8 cellular contexts compared by ENCODE assay signal in genomic region chr14:67571275-67571990, GRCh38. TPM values are rescaled to one million over a fixed set of nuclear protein-coding genes. Genes with fewer than 3 reads are reported as not detected.
DNase-seq lines count a peak whose midpoint lies in the region; ATAC-seq and TF ChIP-seq lines count a peak whose summit lies in the region.

No MANE protein-coding gene starts in this region.

- H3K4me2 ChIP-seq in OCI-LY3 (ENCODE audit: low read length) (no peak overlapping the region), neural cell (ENCODE audit: low read length) (no peak overlapping the region)

- H3K79me2 ChIP-seq in OCI-LY3 (ENCODE audit: low read length) (no peaks in the 10 kb centered on the region), neural cell (replicated peaks; ENCODE audit: insufficient read depth, low read length) (no peaks in the 10 kb centered on the region)

- DNase-seq in activated T-cell treated with anti-CD3 and anti-CD28 coated beads for 48 hours (ENCODE audit: low read depth): peak; percentile 55
- peak; percentile 48 for DNase-seq in fibroblast of gingiva (ENCODE audit: low read depth)
- peak; percentile 77 for DNase-seq in stimulated activated naive CD8-positive, alpha-beta T cell treated with anti-CD3 and anti-CD28 coated beads, Interleukin-15, Interleukin-2, amounts not matched to agents 100 U/mL and 50 U/mL, for 24 hours

- TF ChIP-seq EP300 in neural cell (conservative IDR thresholded peaks at IDR 0.05; ENCODE audit: poor library complexity, severe bottlenecking): no peak

- no peaks in the 10 kb centered on the region for H3K9me3 ChIP-seq in OCI-LY3 (ENCODE audit: insufficient read depth, low read length)
- no peaks in the 10 kb centered on the region for H3K9me3 ChIP-seq in neural cell (ENCODE audit: low read length)

- no peaks in the 10 kb centered on the region for H3F3A ChIP-seq in neural cell (ENCODE audit: insufficient read depth, low read length, poor library complexity, severe bottlenecking)

- TF ChIP-seq RAD21 in neural cell (conservative IDR thresholded peaks at IDR 0.05): peak; percentile 74

- ATAC-seq in HG03354 (IDR thresholded peaks at IDR 0.05; ENCODE audit: poor library complexity, severe bottlenecking, unreplicated experiment) (peak; percentile 85), GM19467 (IDR thresholded peaks at IDR 0.05; ENCODE audit: unreplicated experiment) (no peak)
- ATAC-seq in stimulated activated naive CD8-positive, alpha-beta T cell treated with anti-CD3 and anti-CD28 coated beads, Interleukin-15, Interleukin-2, amounts not matched to agents 100 U/mL and 50 U/mL, for 24 hours: peak; percentile 88

- H3K36me3 ChIP-seq in OCI-LY3 (replicated peaks; ENCODE audit: low read depth, low read length): no peaks in the 10 kb centered on the region
- peaks cover 12% of the 10 kb centered on the region for H3K36me3 ChIP-seq in neural cell (ENCODE audit: insufficient read depth, low read length)

- H3K27ac ChIP-seq in OCI-LY3 (ENCODE audit: low read length): no peak overlapping the region
- H3K27ac ChIP-seq in neural cell (ENCODE audit: low read length): no peak overlapping the region

- no peaks in the 10 kb centered on the region for H3K27me3 ChIP-seq in OCI-LY3 (ENCODE audit: low read depth, low read length)
- no peaks in the 10 kb centered on the region for H3K27me3 ChIP-seq in neural cell (ENCODE audit: insufficient read depth, low read depth, low read length)

- H3K4me3 ChIP-seq in OCI-LY3 (ENCODE audit: low read length): no peak overlapping the region
- no peak overlapping the region for H3K4me3 ChIP-seq in neural cell (ENCODE audit: low read length)

- H3K9me2 ChIP-seq in neural cell (ENCODE audit: insufficient read depth, low read length): no peaks in the 10 kb centered on the region

- TF ChIP-seq CTCF in GM12872 (IDR thresholded peaks at IDR 0.05; ENCODE audit: insufficient read depth, low read depth, low read length): peak; percentile 93
- peak; percentile 95 for TF ChIP-seq CTCF in OCI-LY3 (IDR thresholded peaks at IDR 0.05; ENCODE audit: low read depth, low read length)
- peak; percentile 76 for TF ChIP-seq CTCF in neural cell (IDR thresholded peaks at IDR 0.05; ENCODE audit: poor library complexity, severe bottlenecking)

- H3K4me1 ChIP-seq in OCI-LY3 (ENCODE audit: low read length): peaks cover 18% of the 10 kb centered on the region

- H4K20me1 ChIP-seq in OCI-LY3 (ENCODE audit: insufficient read depth, low read length) (no peaks in the 10 kb centered on the region), neural cell (ENCODE audit: insufficient read depth) (no peaks in the 10 kb centered on the region)

- H2AFZ ChIP-seq in OCI-LY3 (ENCODE audit: low read depth, low read length) (no peak overlapping the region), neural cell (ENCODE audit: low read depth, low read length) (no peak overlapping the region)

- no peak overlapping the region for H3K9ac ChIP-seq in OCI-LY3 (ENCODE audit: low read length)
- H3K9ac ChIP-seq in neural cell (ENCODE audit: low read length): no peak overlapping the region

TF ChIP-seq in neural cell, 6 proteins besides CTCF, POLR2A, EP300 and RAD21:
- TF ChIP-seq MXI1 (conservative IDR thresholded peaks at IDR 0.05; ENCODE audit: poor library complexity, severe bottlenecking): no peak
- no peak for TF ChIP-seq POLR2AphosphoS5 (IDR thresholded peaks at IDR 0.05)
- TF ChIP-seq TAF1 (IDR thresholded peaks at IDR 0.05; ENCODE audit: low read depth): no peak
- TF ChIP-seq EZH2 (IDR thresholded peaks at IDR 0.05; ENCODE audit: borderline replicate concordance, insufficient read depth, low read length, poor library complexity, severe bottlenecking): no peak
- TF ChIP-seq REST (IDR thresholded peaks at IDR 0.05; ENCODE audit: borderline replicate concordance): no peak
- peak; percentile 84 for TF ChIP-seq SMC3 (conservative IDR thresholded peaks at IDR 0.05; ENCODE audit: poor library complexity)

RNA-seq across cellular contexts. Expression of gene PIGH, which starts 28.6 kb away (rescaled TPM):
- polyA plus RNA-seq in neural cell: 75.1 and 91.8 TPM in 2 replicates
- polyA minus RNA-seq in neural cell: 43.5 and 45.5 TPM in 2 replicates

RNA-seq across cellular contexts. Expression of gene PLEKHH1, which starts 38.3 kb away (rescaled TPM):
- 32.1 and 34.1 TPM in 2 replicates for polyA plus RNA-seq in neural cell
- 26.8 and 28.1 TPM in 2 replicates for polyA minus RNA-seq in neural cell

RNA-seq across cellular contexts. Expression of gene ARG2, which starts 48.3 kb away (rescaled TPM):
- 204 and 215 TPM in 2 replicates for polyA plus RNA-seq in neural cell
- 186 and 190 TPM in 2 replicates for polyA minus RNA-seq in neural cell
